In the genomic region with DNA sequence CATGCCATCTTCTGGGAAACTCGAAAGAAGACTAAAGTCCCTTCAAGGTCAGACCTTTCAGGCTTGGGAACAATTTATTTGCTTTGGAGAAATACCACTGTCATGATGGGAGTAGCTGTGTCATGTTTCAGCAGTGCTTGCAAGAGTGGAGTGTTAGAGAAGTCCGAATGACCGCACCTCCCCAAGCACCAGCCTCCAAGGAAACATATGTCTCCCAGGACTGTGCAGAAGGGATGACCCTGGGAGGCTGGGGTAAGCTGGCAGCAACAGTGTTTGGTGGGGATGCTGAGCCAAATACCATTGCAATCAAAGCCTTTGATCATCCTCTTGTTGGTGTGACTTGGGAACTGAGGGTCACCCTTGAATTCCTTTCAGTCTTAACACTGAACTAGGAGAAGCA, we compare ENCODE assay signal across 17 cellular contexts.
A peak's percentile ranks its signal among the peaks of the same experiment; 100 is the strongest.
DNase-seq lines count a peak whose midpoint lies in the region; ATAC-seq and TF ChIP-seq lines count a peak whose summit lies in the region.
"Had no signal": no experiment of that assay in that cellular context is flagged by ENCODE, and none has a peak within 500 bp of the region (broad histone marks: within the 10 kb centered on the region; RNA-seq: fewer than 3 reads in every experiment).

No MANE protein-coding gene starts in this region.

- no peaks in the 10 kb centered on the region for H3K9me3 ChIP-seq in iPS-20b (ENCODE audit: insufficient read depth, low read depth, low read length)
- H3K9me3 ChIP-seq in PC-3 (ENCODE audit: low read length) = no peaks in the 10 kb centered on the region
- H3K9me3 ChIP-seq: BLaER1 had no signal

- POLR2A ChIA-PET in WTC11 (lab: Charles Lee) (no interaction called here), PC-3 (lab: Charles Lee; ENCODE audit: unreplicated experiment) (no interaction called here)

- TF ChIP-seq CTCF in GM23338 (conservative IDR thresholded peaks at IDR 0.05; ENCODE audit: low read depth in 2 of 2) (no peak), WTC11 (IDR thresholded peaks at IDR 0.05) (no peak), PC-3 (conservative IDR thresholded peaks at IDR 0.05; ENCODE audit: low read depth, low read length) (no peak)

- CTCF ChIA-PET in WTC11 (lab: Charles Lee) (no interaction called here), PC-3 (lab: Charles Lee) (no interaction called here)

- H3K36me3 Mint-ChIP-seq in GM23338 (ENCODE audit: low read depth) (no peaks in the 10 kb centered on the region), WTC11 (peaks cover 48% of the 10 kb centered on the region)
- H3K36me3 Mint-ChIP-seq: CD14-positive monocyte; CD4-positive, alpha-beta memory T cell had no signal

- H3K4me2 ChIP-seq in GM23338 (peak overlapping the region; percentile 33), PC-3 (ENCODE audit: low read length) (no peak overlapping the region)
- H3K4me2 ChIP-seq: BLaER1 had no signal

- H3K79me2 ChIP-seq in GM23338 (replicated peaks; ENCODE audit: insufficient read depth) (no peaks in the 10 kb centered on the region), PC-3 (ENCODE audit: low read length) (no peaks in the 10 kb centered on the region)

- H2AFZ ChIP-seq in GM23338 (no peak overlapping the region), PC-3 (ENCODE audit: low read length) (no peak overlapping the region)

- no TSS peak for BruUV-seq in PC-3 (replicated peaks; lab: Mats Ljungman, UMichigan)

- no peaks in the 10 kb centered on the region for H3K36me3 ChIP-seq in GM23338 (ENCODE audit: insufficient read depth)
- no peaks in the 10 kb centered on the region for H3K36me3 ChIP-seq in iPS-20b (ENCODE audit: insufficient read depth, low read depth, low read length)
- H3K36me3 ChIP-seq in PC-3 (ENCODE audit: low read depth, low read length) = no peaks in the 10 kb centered on the region
- H3K36me3 ChIP-seq: BLaER1 had no signal

- intact Hi-C loops in PC-3 (cut with micrococcal nuclease) = no loop called here

- no peak overlapping the region for H3K4me3 Mint-ChIP-seq in GM23338
- H3K4me3 Mint-ChIP-seq in WTC11 = peak overlapping the region; percentile 16; the same call in 1 of the 2 replicates
- H3K4me3 Mint-ChIP-seq: CD14-positive monocyte; CD4-positive, alpha-beta memory T cell; HFFc6 had no signal

- H3K9me3 Mint-ChIP-seq in GM23338 = no peaks in the 10 kb centered on the region; the same call in 2 of the 3 replicates
- H3K9me3 Mint-ChIP-seq in WTC11 = peaks cover 74% of the 10 kb centered on the region
- H3K9me3 Mint-ChIP-seq: CD14-positive monocyte had no signal

- H3K4me3 ChIP-seq in GM23338 (no peak overlapping the region), iPS-20b (ENCODE audit: low read length) (peak overlapping the region; percentile 39; the same call in 1 of the 2 replicates), PC-3 (ENCODE audit: low read length) (no peak overlapping the region)
- H3K4me3 ChIP-seq: BLaER1 had no signal

- H3K27me3 Mint-ChIP-seq in GM23338 (ENCODE audit: insufficient read depth, low read depth, poor library complexity) (peaks cover 2% of the 10 kb centered on the region), WTC11 (ENCODE audit: low read depth) (no peaks in the 10 kb centered on the region)

- H3K4me1 Mint-ChIP-seq in GM23338 (peaks cover 47% of the 10 kb centered on the region), WTC11 (peaks cover 30% of the 10 kb centered on the region)
- H3K4me1 Mint-ChIP-seq: CD14-positive monocyte; CD4-positive, alpha-beta memory T cell had no signal

- H3K27me3 ChIP-seq in GM23338 (ENCODE audit: insufficient read depth) (no peaks in the 10 kb centered on the region), iPS-20b (ENCODE audit: insufficient read depth, low read length) (no peaks in the 10 kb centered on the region), PC-3 (ENCODE audit: low read length) (peaks cover 51% of the 10 kb centered on the region)
- H3K27me3 ChIP-seq: BLaER1 had no signal

- peak; percentile 41 for ATAC-seq in GM23338
- ATAC-seq in WTC11 = no peak
- no peak for ATAC-seq in HG03565 (IDR thresholded peaks at IDR 0.05; ENCODE audit: unreplicated experiment)
- no peak for ATAC-seq in PC-3
- ATAC-seq in GM21737 (IDR thresholded peaks at IDR 0.05; ENCODE audit: unreplicated experiment) = no peak
- ATAC-seq: HCT116 had no signal

- DNase-seq in GM23338 (ENCODE audit: low spot score) (no peak), WTC11 (ENCODE audit: low spot score) (no peak), retina (peak; percentile 15), PC-3 (no peak)
- DNase-seq in stimulated activated CD4-positive, alpha-beta T cell treated with anti-CD3 and anti-CD28 coated beads, Interleukin-4, amount 100 ng/mL, for 24 hours = no peak
- DNase-seq: 8988T; CD4-positive, alpha-beta memory T cell; DMS153; DMS79; GF-D8; HFFc6 had no signal

- H4K20me1 ChIP-seq in GM23338 (replicated peaks; ENCODE audit: insufficient read depth) (no peaks in the 10 kb centered on the region), PC-3 (ENCODE audit: low read length) (no peaks in the 10 kb centered on the region)
- H4K20me1 ChIP-seq: BLaER1 had no signal

- H3K9me2 ChIP-seq in GM23338 (ENCODE audit: insufficient read depth) = 0 out of 2 replicates have a peak, but pooled peaks cover 4% of the 10 kb centered on the region
- H3K9me2 ChIP-seq in PC-3 (replicated peaks; ENCODE audit: low read length) = no peaks in the 10 kb centered on the region

- H3K27ac Mint-ChIP-seq in GM23338 (0 out of 2 replicates have a peak overlapping the region, but pooled peaks have one; percentile 57), WTC11 (no peak overlapping the region)
- H3K27ac Mint-ChIP-seq: CD14-positive monocyte; CD4-positive, alpha-beta memory T cell; HFFc6 had no signal

- H3K9ac ChIP-seq in iPS-20b (ENCODE audit: low read depth, low read length) = peak overlapping the region; percentile 27; the same call in 1 of the 2 replicates
- H3K9ac ChIP-seq in PC-3 (ENCODE audit: low read length) = no peak overlapping the region
- H3K9ac ChIP-seq: BLaER1 had no signal

- H3K4me1 ChIP-seq in GM23338 (ENCODE audit: insufficient read depth) = peaks cover 17% of the 10 kb centered on the region
- H3K4me1 ChIP-seq in iPS-20b (ENCODE audit: insufficient read depth, low read length) = peaks cover 23% of the 10 kb centered on the region; the same call in 1 of the 2 replicates
- H3K4me1 ChIP-seq in PC-3 (ENCODE audit: insufficient read depth, low read length) = no peaks in the 10 kb centered on the region
- H3K4me1 ChIP-seq: BLaER1 had no signal

- H3F3A ChIP-seq in GM23338 (replicated peaks; ENCODE audit: low read depth) = no peaks in the 10 kb centered on the region
- H3F3A ChIP-seq in PC-3 (ENCODE audit: low read length, unreplicated experiment) = no peaks in the 10 kb centered on the region

- H3K27ac ChIP-seq in GM23338 (ENCODE audit: low read depth) (no peak overlapping the region; the same call in 1 of the 2 replicates), iPS-20b (ENCODE audit: low read length) (peak overlapping the region; percentile 16), PC-3 (ENCODE audit: low read length) (no peak overlapping the region)
- H3K27ac ChIP-seq: BLaER1 had no signal

TF ChIP-seq in GM23338, 12 proteins besides CTCF, POLR2A, EP300 and RAD21 (continues in another document):
- TF ChIP-seq EZH2 (IDR thresholded peaks at IDR 0.05; ENCODE audit: low read depth, unreplicated experiment) (no peak), JUNB (IDR thresholded peaks at IDR 0.05; ENCODE audit: unreplicated experiment) (no peak), ZNF331 (CRISPR knock-in tag; IDR thresholded peaks at IDR 0.05; ENCODE audit: low read depth) (no peak)

TF ChIP-seq in WTC11, 78 proteins besides CTCF, POLR2A, EP300 and RAD21:
- TF ChIP-seq TP53 (CRISPR knock-in tag; IDR thresholded peaks at IDR 0.05) (no peak), IRF2 (CRISPR knock-in tag; IDR thresholded peaks at IDR 0.05; ENCODE audit: borderline replicate concordance, low read depth) (no peak), GTF2I (CRISPR knock-in tag; conservative IDR thresholded peaks at IDR 0.05) (no peak), FOXJ3 (CRISPR knock-in tag; IDR thresholded peaks at IDR 0.05; ENCODE audit: borderline replicate concordance) (no peak), NR3C1 (CRISPR knock-in tag; conservative IDR thresholded peaks at IDR 0.05; ENCODE audit: low read depth) (no peak), JAZF1 (CRISPR knock-in tag; IDR thresholded peaks at IDR 0.05) (no peak)
